15 cellular contexts compared by ENCODE assay signal in the genomic region with DNA sequence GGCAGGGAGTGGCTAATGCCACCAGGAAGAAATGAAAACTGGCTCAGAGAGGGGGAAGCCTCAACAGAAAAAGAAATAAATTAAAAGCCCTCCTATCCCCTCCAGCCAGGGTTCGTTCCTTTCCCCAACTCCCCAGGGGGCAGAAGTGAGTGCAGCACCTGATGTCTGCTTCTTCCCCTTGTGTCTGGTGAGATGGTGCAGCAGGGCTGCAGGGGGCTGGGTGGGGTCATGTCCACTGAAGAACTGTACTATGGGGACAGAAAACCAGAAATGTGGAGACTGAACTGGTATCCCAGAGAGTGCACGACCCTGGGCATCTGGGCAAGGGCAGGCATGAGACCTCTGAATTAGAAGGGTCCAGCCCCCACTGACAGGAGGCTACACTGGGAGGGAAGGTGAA. TPM values are rescaled to one million over a fixed set of nuclear protein-coding genes. Genes with fewer than 3 reads are reported as not detected.
DNase-seq lines count a peak whose midpoint lies in the region; ATAC-seq and TF ChIP-seq lines count a peak whose summit lies in the region.
"Had no signal": no experiment of that assay in that cellular context is flagged by ENCODE, and none has a peak within 500 bp of the region (broad histone marks: within the 10 kb centered on the region; RNA-seq: fewer than 3 reads in every experiment).

No MANE protein-coding gene starts in this region.

- H3K9me3 Mint-ChIP-seq in Caco-2 (ENCODE audit: unreplicated experiment) = no peaks in the 10 kb centered on the region
- H3K9me3 Mint-ChIP-seq: activated T-cell treated with anti-CD3 and anti-CD28 coated beads, Interleukin-2, amount 50 U/mL, for 72 hours; dendritic cell treated with granulocyte-macrophage colony-stimulating factor and Interleukin-4, amounts not matched to agents 40 ng/mL and 50 ng/mL, for 4 days had no signal

- H3K9me3 ChIP-seq in Caco-2 (no peaks in the 10 kb centered on the region), SK-N-MC (ENCODE audit: low read depth, low read length) (no peaks in the 10 kb centered on the region), mucosa of stomach (ENCODE audit: control insufficient read depth, low read length) (no peaks in the 10 kb centered on the region), sigmoid colon (no peaks in the 10 kb centered on the region)
- H3K9me3 ChIP-seq: esophagus squamous epithelium, psoas muscle had no signal

- TSS peak; percentile 45 for BruUV-seq in Caco-2 (replicated peaks; lab: Mats Ljungman, UMichigan)

- H3K4me1 Mint-ChIP-seq in Caco-2 (ENCODE audit: low read depth, unreplicated experiment) = peaks cover 18% of the 10 kb centered on the region

- no peak for ATAC-seq in GM19467 (IDR thresholded peaks at IDR 0.05; ENCODE audit: unreplicated experiment)
- ATAC-seq: activated T-cell treated with anti-CD3 and anti-CD28 coated beads, Interleukin-2, amount 50 U/mL, for 72 hours; Right ventricle myocardium inferior had no signal

- TF ChIP-seq CTCF in Caco-2 (IDR thresholded peaks at IDR 0.05; ENCODE audit: insufficient read depth in 1 of 2, low read depth in 1 of 2, low read length in 1 of 2, severe bottlenecking in 1 of 2, unreplicated experiment in 1 of 2) (no peak), sigmoid colon (IDR thresholded peaks at IDR 0.05) (no peak)

- WGBS in sigmoid colon, 2 donors = 76 to 86% methylated on average over 2 of the region's 2 CpGs

- H3K27me3 Mint-ChIP-seq in Caco-2 (ENCODE audit: insufficient read depth, unreplicated experiment) = no peaks in the 10 kb centered on the region
- H3K27me3 Mint-ChIP-seq: dendritic cell treated with granulocyte-macrophage colony-stimulating factor and Interleukin-4, amounts not matched to agents 40 ng/mL and 50 ng/mL, for 4 days had no signal

- H3K36me3 Mint-ChIP-seq in Caco-2 (ENCODE audit: insufficient read depth, unreplicated experiment) = peaks cover 85% of the 10 kb centered on the region

- TF ChIP-seq EP300 in sigmoid colon (IDR thresholded peaks at IDR 0.05) = no peak

- H3K4me1 ChIP-seq in Caco-2 = peaks cover 35% of the 10 kb centered on the region
- H3K4me1 ChIP-seq in mucosa of stomach (ENCODE audit: control insufficient read depth, insufficient read depth, low read length) = peaks cover 35% of the 10 kb centered on the region
- H3K4me1 ChIP-seq in sigmoid colon = peaks cover 0 to 12% (median 3%) of the 10 kb centered on the region in 4 donors
- H3K4me1 ChIP-seq: psoas muscle had no signal

- no peak for TF ChIP-seq POLR2A in sigmoid colon (IDR thresholded peaks at IDR 0.05)

- H3K36me3 ChIP-seq in Caco-2 (ENCODE audit: control insufficient read depth, insufficient read depth, low read length) (no peaks in the 10 kb centered on the region), SK-N-MC (ENCODE audit: insufficient read depth, low read length) (peaks cover 45% of the 10 kb centered on the region), mucosa of stomach (ENCODE audit: control insufficient read depth, insufficient read depth, low read length) (no peaks in the 10 kb centered on the region), sigmoid colon (peaks cover 27 to 73% (median 29%) of the 10 kb centered on the region in 4 donors)

- intact Hi-C loops in Caco-2 (cut with micrococcal nuclease; ENCODE audit: unreplicated experiment) (no loop called here), sigmoid colon (cut with DNase I) (no loop called here)

- H3K27ac Mint-ChIP-seq in Caco-2 (ENCODE audit: unreplicated experiment) = peak overlapping the region; percentile 42
- H3K27ac Mint-ChIP-seq: activated T-cell treated with anti-CD3 and anti-CD28 coated beads, Interleukin-2, amount 50 U/mL, for 72 hours; dendritic cell treated with granulocyte-macrophage colony-stimulating factor and Interleukin-4, amounts not matched to agents 40 ng/mL and 50 ng/mL, for 4 days had no signal

- H3K9ac ChIP-seq in SK-N-MC (ENCODE audit: insufficient read length) = no peak overlapping the region
- peak overlapping the region; percentile 24 for H3K9ac ChIP-seq in mucosa of stomach (ENCODE audit: low read length)

- no peak overlapping the region for H3K4me3 Mint-ChIP-seq in Caco-2 (ENCODE audit: unreplicated experiment)
- H3K4me3 Mint-ChIP-seq: activated T-cell treated with anti-CD3 and anti-CD28 coated beads, Interleukin-2, amount 50 U/mL, for 72 hours; dendritic cell treated with granulocyte-macrophage colony-stimulating factor and Interleukin-4, amounts not matched to agents 40 ng/mL and 50 ng/mL, for 4 days had no signal

- H3K27me3 ChIP-seq in Caco-2 (replicated peaks; ENCODE audit: control insufficient read depth, insufficient read depth, low read length) (no peaks in the 10 kb centered on the region), mucosa of stomach (ENCODE audit: control insufficient read depth, insufficient read depth, low read length) (no peaks in the 10 kb centered on the region), sigmoid colon (no peaks in the 10 kb centered on the region)
- H3K27me3 ChIP-seq: esophagus squamous epithelium had no signal

- DNase-seq in Caco-2 (no peak), SK-N-MC (ENCODE audit: low read depth, low spot score) (no peak), sigmoid colon (no peak), NCI-H1105 treated with DMSO at 0.1 percent for 48 hours (lab: John Stamatoyannopoulos, UW) (no peak)
- DNase-seq: activated CD4-positive, alpha-beta T cell treated with anti-CD3 and anti-CD28 coated beads for 4 hours; activated T-cell treated with anti-CD3 and anti-CD28 coated beads, Interleukin-2, amount 50 U/mL, for 72 hours; amygdala; DMS 273 treated with DMSO at 0.1 percent for 48 hours; esophagus squamous epithelium; psoas muscle; T-helper 9 cell had no signal

- CTCF ChIA-PET in Caco-2 (lab: Charles Lee) = no interaction called here

- H3K4me3 ChIP-seq in Caco-2 (ENCODE audit: low read depth, low read length) (no peak overlapping the region), SK-N-MC (no peak overlapping the region), mucosa of stomach (ENCODE audit: low read length) (no peak overlapping the region), sigmoid colon (no peak overlapping the region)
- H3K4me3 ChIP-seq: esophagus squamous epithelium, psoas muscle had no signal

- POLR2A ChIA-PET in Caco-2 (lab: Charles Lee) = no interaction called here

- H3K27ac ChIP-seq in SK-N-MC (0 out of 2 replicates have a peak overlapping the region, but pooled peaks have one; percentile 22), sigmoid colon (peak overlapping the region in 1 of 4 donors; percentile 5)
- H3K27ac ChIP-seq: psoas muscle had no signal

RNA-seq across cellular contexts. Expression of a gene that starts 4.0 kb away (rescaled TPM):
- 44.6 and 45.0 TPM in 2 replicates for total RNA-seq in Caco-2 (2022)
- total RNA-seq in sigmoid colon = 10 to 100 TPM in 3 of 4 donors, 1 to 10 TPM in 1; 8.1 to 24.4 (median 14.3) TPM
- 10 to 100 TPM in 2 of 3 donors, 1 to 10 TPM in 1; 2.3 to 15.1 (median 13.8) TPM for polyA plus RNA-seq in sigmoid colon

RNA-seq across cellular contexts. Expression of a gene that starts 7.5 kb away (rescaled TPM):
- total RNA-seq in Caco-2 (2022) (60.4 and 61.9 TPM in 2 replicates), sigmoid colon (10 to 100 TPM; 32.4 to 45.7 (median 36.5) TPM)
- 10 to 100 TPM; 36.6 to 54.2 (median 37.9) TPM for polyA plus RNA-seq in sigmoid colon

RNA-seq across cellular contexts. Expression of a gene that starts 9.9 kb away (rescaled TPM):
- total RNA-seq in Caco-2 (2022) (64.7 and 70.7 TPM in 2 replicates), sigmoid colon (100 to 1,000 TPM in 2 of 4 donors, 10 to 100 TPM in 2; 61.5 to 118 (median 95.1) TPM)
- polyA plus RNA-seq in sigmoid colon = 100 to 1,000 TPM in 2 of 3 donors, 10 to 100 TPM in 1; 95.2 to 220 (median 189) TPM

RNA-seq across cellular contexts. Expression of a gene that starts 14.4 kb away (rescaled TPM):
- total RNA-seq in Caco-2 (2022) = 80.8 and 92.5 TPM in 2 replicates
- total RNA-seq in sigmoid colon = 100 to 1,000 TPM in 2 of 4 donors, 10 to 100 TPM in 2; 15.5 to 126 (median 62.7) TPM
- polyA plus RNA-seq in sigmoid colon = 10 to 100 TPM in 1 of 3 donors, 1 to 10 TPM in 2; 3.0 to 13.0 (median 5.4) TPM

RNA-seq across cellular contexts. Expression of a gene that starts 15.7 kb away (rescaled TPM):
- total RNA-seq in Caco-2 (2022) (8.3 and 10.3 TPM in 2 replicates), sigmoid colon (1 to 10 TPM; 1.9 to 8.9 (median 5.3) TPM)
- polyA plus RNA-seq in sigmoid colon = 10 to 100 TPM in 1 of 3 donors, 1 to 10 TPM in 1, not detected in 1; 2.4 to 10.6 TPM
